22 cellular contexts compared by ENCODE assay signal in genomic region chr10:86785968-86786367, GRCh38. TPM values are rescaled to one million over a fixed set of nuclear protein-coding genes. Genes with fewer than 3 reads are reported as not detected.
DNase-seq lines count a peak whose midpoint lies in the region; ATAC-seq, FAIRE-seq and TF ChIP-seq lines count a peak whose summit lies in the region.
"Had no signal": no experiment of that assay in that cellular context is flagged by ENCODE, and none has a peak within 500 bp of the region (broad histone marks: within the 10 kb centered on the region; RNA-seq: fewer than 3 reads in every experiment).

No MANE protein-coding gene starts in this region.

- no peak overlapping the region for H3K9ac ChIP-seq in SK-N-SH
- no peak overlapping the region for H3K9ac ChIP-seq in H1 (replicated peaks in 1 of 4; ENCODE audit: extremely low read depth in 1 of 4, low read depth in 3 of 4, low read length in 3 of 4)
- peak overlapping the region; percentile 39 for H3K9ac ChIP-seq in mesendoderm (ENCODE audit: low read length)
- H3K9ac ChIP-seq: BLaER1 treated with 17β-estradiol and CSF1 and Interleukin-3, amounts not matched to agents 10 nM and 100 nM had no signal

- no peak overlapping the region for H4K5ac ChIP-seq in H1 (ENCODE audit: insufficient read length, low read depth, low read length)
- H4K5ac ChIP-seq in mesendoderm (ENCODE audit: low read length): no peak overlapping the region

- H3K79me1 ChIP-seq in H1 (ENCODE audit: low read depth, low read length) (peaks cover 2% of the 10 kb centered on the region; the same call in 1 of the 2 replicates), mesendoderm (ENCODE audit: low read length) (peaks cover 2% of the 10 kb centered on the region)

- TF ChIP-seq POLR2A in H1 (IDR thresholded peaks at IDR 0.05; ENCODE audit: control extremely low read depth in 1 of 2, low read depth in 2 of 2, low read length in 2 of 2) (no peak), testis (IDR thresholded peaks at IDR 0.05) (no peak), esophagus squamous epithelium (IDR thresholded peaks at IDR 0.05) (no peak)

- H3K36me3 ChIP-seq in SK-N-SH (replicated peaks in 1 of 2; ENCODE audit: control insufficient read depth in 1 of 2, insufficient read depth in 2 of 2, low read length in 1 of 2) (peaks cover 0 to 10% of the 10 kb centered on the region in 2 experiments), H1 (ENCODE audit: control insufficient read depth in 2 of 4, insufficient read depth in 4 of 4, low read length in 3 of 4) (no peaks in the 10 kb centered on the region; a peak in 2 of 8 replicates), mesendoderm (ENCODE audit: control insufficient read depth, insufficient read depth, low read length) (no peaks in the 10 kb centered on the region), testis (ENCODE audit: low read depth, missing control alignments) (no peaks in the 10 kb centered on the region), esophagus squamous epithelium (no peaks in the 10 kb centered on the region)
- H3K36me3 ChIP-seq: BLaER1 treated with 17β-estradiol and CSF1 and Interleukin-3, amounts not matched to agents 10 nM and 100 nM; SJSA1 had no signal

- H2BK12ac ChIP-seq in H1 (ENCODE audit: low read depth, low read length): no peak overlapping the region

- no peak overlapping the region for H3K4me2 ChIP-seq in SK-N-SH
- H3K4me2 ChIP-seq in H1 (ENCODE audit: insufficient read depth in 1 of 2, low read depth in 2 of 2, low read length in 2 of 2): peak overlapping the region; percentile 6 to 12; a peak in 3 of 4 replicates
- H3K4me2 ChIP-seq in mesendoderm (ENCODE audit: low read length): no peak overlapping the region
- H3K4me2 ChIP-seq: BLaER1 treated with 17β-estradiol and CSF1 and Interleukin-3, amounts not matched to agents 10 nM and 100 nM had no signal

- H2BK5ac ChIP-seq in H1 (ENCODE audit: low read depth, low read length) (0 out of 2 replicates have a peak overlapping the region, but pooled peaks have one; percentile 29), mesendoderm (ENCODE audit: low read length) (no peak overlapping the region)

- DNase-seq in SK-N-SH (no peak), H1 (ENCODE audit: low read depth in 1 of 2, low spot score in 2 of 2) (no peak), mesendoderm (no peak), testis (no peak), esophagus squamous epithelium (lab: John Stamatoyannopoulos, UW) (no peak), dorsolateral prefrontal cortex (no peak), RCC 7860 (ENCODE audit: low spot score) (no peak)
- DNase-seq: activated B cell treated with CpG ODN at 0.5 μM for 24 hours; activated CD8-positive, alpha-beta T cell treated with anti-CD3 and anti-CD28 coated beads, Interleukin-2, amount 10 ng/mL, durations not matched to agents 7 days and 5 days; activated T-cell treated with anti-CD3 and anti-CD28 coated beads, Interleukin-2, amount 50 U/mL, for 48 hours; dermis blood vessel endothelial cell; DMS 273 treated with DMSO at 0.1 percent for 48 hours; erythroblast; HFFc6; NCI-H1417; NCI-H2171; stimulated activated CD4-positive, alpha-beta T cell treated with anti-CD3 and anti-CD28 coated beads, Interleukin-2, amount 100 ng/mL, for 48 hours had no signal

- no peaks in the 10 kb centered on the region for H3F3A ChIP-seq in SK-N-SH (replicated peaks; ENCODE audit: insufficient read depth)

- no peaks in the 10 kb centered on the region for H3K23me2 ChIP-seq in H1 (ENCODE audit: low read depth, low read length)

- H3K18ac ChIP-seq in H1 (ENCODE audit: extremely low read depth, low read length): no peak overlapping the region; the same call in 1 of the 2 replicates
- no peak overlapping the region for H3K18ac ChIP-seq in mesendoderm (ENCODE audit: low read length)

- no peak overlapping the region for H3K27ac ChIP-seq in SK-N-SH (ENCODE audit: low read depth in 2 of 2, low read length in 1 of 2)
- no peak overlapping the region for H3K27ac ChIP-seq in H1 (ENCODE audit: low read depth, low read length)
- H3K27ac ChIP-seq in mesendoderm (ENCODE audit: low read depth, low read length): peak overlapping the region; percentile 33
- H3K27ac ChIP-seq in testis: peak overlapping the region; percentile 15 to 25
- peak overlapping the region in 2 of 4 donors; percentile 42 for H3K27ac ChIP-seq in esophagus squamous epithelium
- H3K27ac ChIP-seq in dorsolateral prefrontal cortex: peak overlapping the region in 8 of 59 donors; percentile 2 to 29 (median 19)
- H3K27ac ChIP-seq: 22Rv1; BLaER1 treated with 17β-estradiol and CSF1 and Interleukin-3, amounts not matched to agents 10 nM and 100 nM; SJSA1 had no signal

- H2BK20ac ChIP-seq in H1 (ENCODE audit: low read length): no peak overlapping the region

- H2BK15ac ChIP-seq in H1 (ENCODE audit: low read length) (no peak overlapping the region), mesendoderm (replicated peaks; ENCODE audit: low read depth) (no peak overlapping the region)

- intact Hi-C loops in testis (cut with DNase I; ENCODE audit: low total_unique reads) (no loop called here), esophagus squamous epithelium (cut with DNase I) (no loop called here), dorsolateral prefrontal cortex (cut with DNase I) (no loop called here)

- CTCF ChIA-PET in SK-N-SH (lab: Yijun Ruan, JAX): no interaction called here
- CTCF ChIA-PET in H1 (lab: Charles Lee; ENCODE audit: partially characterized antibody): interaction anchor here (1.8 kb wide), 1 partner anchor 12 kb away, joined by 5 read pairs; no protein-coding TSS in a partner anchor

- POLR2A ChIA-PET in SK-N-SH (lab: Yijun Ruan, JAX) (no interaction called here), H1 (lab: Charles Lee; ENCODE audit: partially characterized antibody) (interaction anchor here (0.8 to 2.2 kb wide), 4 partner anchors 10 to 30 kb away, joined by 3 to 5 read pairs (median 4); partner anchors contain the start of gene BMPR1A)

- H3K14ac ChIP-seq in H1 (ENCODE audit: insufficient read length): no peak overlapping the region

- no peaks in the 10 kb centered on the region for H3K27me3 ChIP-seq in SK-N-SH (ENCODE audit: insufficient read depth)
- H3K27me3 ChIP-seq in H1 (replicated peaks in 1 of 4; ENCODE audit: control insufficient read depth in 3 of 4, extremely low read depth in 1 of 4, insufficient read depth in 3 of 4, low read length in 3 of 4): no peaks in the 10 kb centered on the region
- no peaks in the 10 kb centered on the region for H3K27me3 ChIP-seq in mesendoderm (ENCODE audit: insufficient read depth, low read length, poor library complexity)
- H3K27me3 ChIP-seq in testis: no peaks in the 10 kb centered on the region
- H3K27me3 ChIP-seq in esophagus squamous epithelium: peaks cover 0 to 7% (median 0%) of the 10 kb centered on the region in 4 donors
- no peaks in the 10 kb centered on the region for H3K27me3 ChIP-seq in dorsolateral prefrontal cortex
- H3K27me3 ChIP-seq: BLaER1 treated with 17β-estradiol and CSF1 and Interleukin-3, amounts not matched to agents 10 nM and 100 nM; SJSA1 had no signal

- H2BK120ac ChIP-seq in H1 (replicated peaks; ENCODE audit: low read depth, low read length) (no peak overlapping the region), mesendoderm (ENCODE audit: low read depth, low read length) (no peak overlapping the region)

- H4K20me1 ChIP-seq in SK-N-SH (ENCODE audit: insufficient read depth): peaks cover 52% of the 10 kb centered on the region
- peaks cover 18 to 21% of the 10 kb centered on the region in 2 experiments for H4K20me1 ChIP-seq in H1 (replicated peaks in 1 of 2; ENCODE audit: control insufficient read depth in 1 of 2, insufficient read depth in 2 of 2, low read length in 2 of 2)
- H4K20me1 ChIP-seq: BLaER1 treated with 17β-estradiol and CSF1 and Interleukin-3, amounts not matched to agents 10 nM and 100 nM had no signal

- TF ChIP-seq CTCF in SK-N-SH (IDR thresholded peaks at IDR 0.05) (no peak), H1 (IDR thresholded peaks at IDR 0.05; ENCODE audit: control extremely low read depth in 1 of 3, insufficient read depth in 1 of 3, low read depth in 1 of 3, low read length in 3 of 3) (no peak), testis (IDR thresholded peaks at IDR 0.05) (no peak), esophagus squamous epithelium (IDR thresholded peaks at IDR 0.05) (no peak), dorsolateral prefrontal cortex (IDR thresholded peaks at IDR 0.05 in 54 of 56, conservative IDR thresholded peaks at IDR 0.05 in 2 of 56; ENCODE audit: low read depth in 1 of 56, partially characterized antibody in 56 of 56) (no peak)

- H3K4me1 ChIP-seq in SK-N-SH (ENCODE audit: control insufficient read depth in 1 of 2, insufficient read depth in 2 of 2, low read depth in 1 of 2, low read length in 1 of 2) (peaks cover 0 to 4% of the 10 kb centered on the region in 2 experiments; a peak in 2 of 4 replicates), H1 (replicated peaks in 1 of 4; ENCODE audit: control insufficient read depth in 3 of 4, insufficient read depth in 4 of 4, low read length in 3 of 4) (peaks cover 6 to 13% (median 9%) of the 10 kb centered on the region in 4 experiments), mesendoderm (ENCODE audit: control insufficient read depth, low read depth, low read length) (peaks cover 11% of the 10 kb centered on the region), testis (peaks cover 31% of the 10 kb centered on the region), esophagus squamous epithelium (peaks cover 0 to 38% (median 14%) of the 10 kb centered on the region in 3 donors)

- FAIRE-seq in H1 (lab: Jason Lieb, UNC) (no peak), RCC 7860 (lab: Jason Lieb, UNC) (no peak)

- no peak overlapping the region for H4K91ac ChIP-seq in H1 (replicated peaks; ENCODE audit: insufficient read length, low read length)

- H2AFZ ChIP-seq in SK-N-SH (ENCODE audit: low read depth): no peak overlapping the region
- no peak overlapping the region for H2AFZ ChIP-seq in H1 (ENCODE audit: low read length)

- WGBS in SK-N-SH (ENCODE audit: low lambda C conversion rate): 83% methylated on average over 5 of the region's 5 CpGs
- WGBS in H1 (ENCODE audit: extremely low coverage in 1 of 2, insufficient coverage in 1 of 2, insufficient read length in 1 of 2, insufficient replicate concordance in 2 of 2, low coverage in 1 of 2, low lambda C conversion rate in 2 of 2, missing lambda C conversion rate in 1 of 2), 2 experiments: 80% methylated on average over 5 of the region's 5 CpGs; no CpG with 5 or more reads in 1 of the 2 experiments
- WGBS in mesendoderm (ENCODE audit: extremely low coverage, insufficient coverage, low lambda C conversion rate): no CpG with 5 or more reads among the region's 5 CpGs
- WGBS in testis, 2 donors: 33 to 51% methylated on average over 5 of the region's 5 CpGs
- WGBS in esophagus squamous epithelium, 2 donors: 57 to 59% methylated on average over 5 of the region's 5 CpGs

- no peak overlapping the region for H4K8ac ChIP-seq in H1 (ENCODE audit: extremely low read depth, insufficient read depth, low read length)
- no peak overlapping the region for H4K8ac ChIP-seq in mesendoderm (ENCODE audit: low read depth, low read length)

- H3K4me3 ChIP-seq in SK-N-SH (ENCODE audit: low read depth in 2 of 2, low read length in 1 of 2) (no peak overlapping the region), H1 (ENCODE audit: extremely low read depth in 1 of 4, insufficient read depth in 2 of 4, low read depth in 3 of 4, low read length in 4 of 4) (no peak overlapping the region), mesendoderm (ENCODE audit: low read length) (no peak overlapping the region), testis (no peak overlapping the region), esophagus squamous epithelium (no peak overlapping the region), dorsolateral prefrontal cortex (no peak overlapping the region)
- H3K4me3 ChIP-seq: BLaER1 treated with 17β-estradiol and CSF1 and Interleukin-3, amounts not matched to agents 10 nM and 100 nM; SJSA1 had no signal

- H2AK5ac ChIP-seq in H1 (ENCODE audit: low read depth, low read length): no peak overlapping the region
- no peak overlapping the region for H2AK5ac ChIP-seq in mesendoderm (ENCODE audit: low read length)

- no peak overlapping the region for H3K23ac ChIP-seq in H1 (ENCODE audit: insufficient read length)
- peak overlapping the region; percentile 6 for H3K23ac ChIP-seq in mesendoderm (ENCODE audit: low read length)

- H3K9me2 ChIP-seq in SK-N-SH: no peaks in the 10 kb centered on the region

- H3K9me3 ChIP-seq in SK-N-SH: no peaks in the 10 kb centered on the region
- H3K9me3 ChIP-seq in H1 (ENCODE audit: insufficient read depth in 2 of 2, low read depth in 1 of 2, low read length in 1 of 2): no peaks in the 10 kb centered on the region
- no peaks in the 10 kb centered on the region for H3K9me3 ChIP-seq in testis
- H3K9me3 ChIP-seq in esophagus squamous epithelium: no peaks in the 10 kb centered on the region

- no peak overlapping the region for H3K56ac ChIP-seq in H1 (replicated peaks; ENCODE audit: insufficient read length, low read depth, low read length)
- H3K56ac ChIP-seq in mesendoderm (ENCODE audit: low read length): peak overlapping the region; percentile 62

- TF ChIP-seq EP300 in SK-N-SH (IDR thresholded peaks at IDR 0.05; ENCODE audit: borderline replicate concordance in 1 of 2, low read depth in 1 of 2, low read length in 1 of 2): no peak
- TF ChIP-seq EP300 in H1 (IDR thresholded peaks at IDR 0.05; ENCODE audit: borderline replicate concordance in 1 of 2, low read depth in 2 of 2, low read length in 2 of 2): no peak

- H3K79me2 ChIP-seq in SK-N-SH (ENCODE audit: insufficient read depth): peaks cover 98% of the 10 kb centered on the region
- peaks cover 45 to 98% of the 10 kb centered on the region in 2 experiments for H3K79me2 ChIP-seq in H1 (ENCODE audit: control insufficient read depth in 1 of 2, insufficient read depth in 2 of 2, low read length in 2 of 2)
- H3K79me2 ChIP-seq in mesendoderm (ENCODE audit: control insufficient read depth, insufficient read depth, low read length): peaks cover 85% of the 10 kb centered on the region

- no peak for TF ChIP-seq RAD21 in SK-N-SH (IDR thresholded peaks at IDR 0.05; ENCODE audit: low read length)
- no peak for TF ChIP-seq RAD21 in H1 (IDR thresholded peaks at IDR 0.05 in 1 of 2, conservative IDR thresholded peaks at IDR 0.05 in 1 of 2; ENCODE audit: low read depth in 2 of 2, low read length in 2 of 2)

- peak; percentile 49 for ATAC-seq in SK-N-SH treated with all-trans-retinoic acid at 6 μM for 48 hours
- ATAC-seq: activated CD8-positive, alpha-beta T cell treated with anti-CD3 and anti-CD28 coated beads, Interleukin-2, amount 10 ng/mL, durations not matched to agents 7 days and 5 days; activated naive CD4-positive, alpha-beta T cell treated with anti-CD3 and anti-CD28 coated beads, Interleukin-2, amount 50 U/mL, for 72 hours had no signal

- H3K4ac ChIP-seq in H1 (replicated peaks; ENCODE audit: insufficient read length, low read depth, low read length) (no peak overlapping the region), mesendoderm (ENCODE audit: low read depth, low read length) (no peak overlapping the region)

RNA-seq across cellular contexts. Expression of gene BMPR1A, which starts 29.5 kb away (rescaled TPM):
- 12.7 and 20.1 TPM in 2 replicates for polyA plus RNA-seq in SK-N-SH (2012; rRNA removed)
- 19.2 and 19.7 TPM in 2 replicates for polyA plus RNA-seq in SK-N-SH (2012; cell fraction: cytosol; rRNA removed)
- polyA plus RNA-seq in SK-N-SH (2012; cell fraction: nucleus; rRNA removed): 5.9 and 13.3 TPM in 2 replicates
- total RNA-seq in H1 (2021; fragmentation: NEBNext Ultra II Directional; extraction: Animal tissue kit (Norgen Biotek cat#: 25700)): 120 and 129 TPM in 2 replicates
- 19.0 and 34.4 TPM in 2 replicates for polyA plus RNA-seq in H1 (2011; rRNA removed)
- polyA plus RNA-seq in H1 (2011; cell fraction: cytosol; rRNA removed): 41.1 TPM
- 13.5 TPM for polyA plus RNA-seq in H1 (2011; cell fraction: nucleus; rRNA removed)
- polyA plus RNA-seq in H1 (2012, experiment 1 of 2): 40.9 to 73.5 TPM (median 51.4 TPM) in 4 replicates
- polyA plus RNA-seq in H1 (2012, experiment 2 of 2): 3.5 TPM
- 67.6 TPM for polyA plus RNA-seq in H1 (2013, experiment 1 of 2)
- polyA plus RNA-seq in H1 (2013, experiment 2 of 2): 82.8 TPM
- 99.8 and 152 TPM in 2 replicates for polyA minus RNA-seq in H1 (2011; rRNA and poly(A)+ RNA removed)
- 45.4 TPM for polyA minus RNA-seq in H1 (2011; cell fraction: cytosol; rRNA and poly(A)+ RNA removed)
- polyA minus RNA-seq in H1 (2011; cell fraction: nucleus; rRNA and poly(A)+ RNA removed): 52.9 TPM
- polyA plus RNA-seq in mesendoderm (2013, experiment 1 of 2): 72.9 TPM
- 74.8 TPM for polyA plus RNA-seq in mesendoderm (2013, experiment 2 of 2)
- total RNA-seq in testis: 10 to 100 TPM; 42.6 to 51.1 TPM
- polyA plus RNA-seq in testis (ENCODE audit: insufficient read depth, low read depth, low replicate concordance): 19.5 TPM
- total RNA-seq in esophagus squamous epithelium: 10 to 100 TPM in 3 of 4 donors, 1 to 10 TPM in 1; 5.2 to 40.2 (median 26.0) TPM
- 10 to 100 TPM; 20.8 to 55.7 (median 33.4) TPM for total RNA-seq in dorsolateral prefrontal cortex

Comparison
In these comparisons a context has a peak if more than half of its experiments do, and no peak if none do; other contexts are left out.
1. H3K27ac ChIP-seq: peak in mesendoderm (single experiment) and testis (2 of 2); none in SK-N-SH (0 of 2) and H1 (single experiment).
2. H3K4me2 ChIP-seq: peak in H1 (2 of 2); none in SK-N-SH (single experiment) and mesendoderm (single experiment).